ENCODE assay signal across 11 cellular contexts in the genomic region with DNA sequence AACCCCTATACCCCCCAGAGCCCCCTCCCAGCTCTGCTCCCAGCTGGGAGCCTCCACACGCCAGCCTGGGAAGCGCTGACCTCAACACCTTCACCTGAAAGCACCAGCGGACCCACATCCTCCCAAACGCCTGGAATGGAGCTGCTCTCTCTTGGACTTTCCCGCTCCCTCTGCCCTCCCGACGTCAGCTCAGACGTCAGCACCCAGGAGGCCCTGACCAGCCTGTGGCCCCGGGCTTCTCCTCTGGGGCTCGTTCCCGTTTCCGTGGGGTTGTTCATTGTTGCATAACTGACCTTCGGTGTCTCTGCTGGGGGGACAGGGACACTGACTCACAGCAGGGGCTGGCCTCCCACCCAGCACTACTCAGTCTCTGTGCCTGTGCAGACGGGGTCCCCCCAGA. TPM values are rescaled to one million over a fixed set of nuclear protein-coding genes. Genes with fewer than 3 reads are reported as not detected.
DNase-seq lines count a peak whose midpoint lies in the region; ATAC-seq and TF ChIP-seq lines count a peak whose summit lies in the region.
"Had no signal": no experiment of that assay in that cellular context is flagged by ENCODE, and none has a peak within 500 bp of the region (broad histone marks: within the 10 kb centered on the region; RNA-seq: fewer than 3 reads in every experiment).

No MANE protein-coding gene starts in this region.

- ATAC-seq in stimulated activated naive CD8-positive, alpha-beta T cell treated with anti-CD3 and anti-CD28 coated beads, Interleukin-15, amount 100 ng/mL, for 72 hours, result no peak
- ATAC-seq in lung (ENCODE audit: insufficient read depth, low FRiP score) (no peak), GM19397 (IDR thresholded peaks at IDR 0.05; ENCODE audit: unreplicated experiment) (no peak), HG02970 (IDR thresholded peaks at IDR 0.05; ENCODE audit: low FRiP score, unreplicated experiment) (no peak)

- WGBS in lung, 2 donors, result 35 to 65% methylated on average over 14 of the region's 14 CpGs
- WGBS in sigmoid colon, 2 donors, result 69 to 75% methylated on average over 14 of the region's 14 CpGs

- H3K27ac Mint-ChIP-seq in stimulated activated naive CD8-positive, alpha-beta T cell treated with anti-CD3 and anti-CD28 coated beads, Interleukin-15, Interleukin-2, amounts not matched to agents 100 ng/mL and 50 ng/mL, for 24 hours, result peak overlapping the region; percentile 66
- no peak overlapping the region for H3K27ac Mint-ChIP-seq in stimulated activated naive CD8-positive, alpha-beta T cell treated with anti-CD3 and anti-CD28 coated beads, Interleukin-15, amount 100 ng/mL, for 72 hours

- H3K36me3 ChIP-seq in lung (ENCODE audit: control insufficient read depth in 2 of 2, insufficient read depth in 2 of 2, low read length in 2 of 2), result peaks cover 0 to 56% of the 10 kb centered on the region in 2 donors
- H3K36me3 ChIP-seq in sigmoid colon, result peaks cover 0 to 29% (median 14%) of the 10 kb centered on the region in 4 donors

- H3K4me3 ChIP-seq in choroid plexus epithelial cell (ENCODE audit: low read depth, low read length), result no peak overlapping the region
- H3K4me3 ChIP-seq in lung, result no peak overlapping the region
- H3K4me3 ChIP-seq in sigmoid colon, result no peak overlapping the region

- no peak for TF ChIP-seq POLR2A in sigmoid colon (IDR thresholded peaks at IDR 0.05)

- peaks cover 30% of the 10 kb centered on the region for H3K4me1 Mint-ChIP-seq in stimulated activated naive CD8-positive, alpha-beta T cell treated with anti-CD3 and anti-CD28 coated beads, Interleukin-15, Interleukin-2, amounts not matched to agents 100 ng/mL and 50 ng/mL, for 24 hours (ENCODE audit: low read depth)
- H3K4me1 Mint-ChIP-seq in stimulated activated naive CD8-positive, alpha-beta T cell treated with anti-CD3 and anti-CD28 coated beads, Interleukin-15, amount 100 ng/mL, for 72 hours, result peaks cover 25% of the 10 kb centered on the region

- H3K9me3 ChIP-seq in lung (ENCODE audit: control insufficient read depth in 2 of 2, insufficient read depth in 1 of 2, low read length in 1 of 2), result no peaks in the 10 kb centered on the region
- no peaks in the 10 kb centered on the region for H3K9me3 ChIP-seq in sigmoid colon

- H3K9me3 Mint-ChIP-seq in stimulated activated naive CD8-positive, alpha-beta T cell treated with anti-CD3 and anti-CD28 coated beads, Interleukin-15, Interleukin-2, amounts not matched to agents 100 ng/mL and 50 ng/mL, for 24 hours, result no peaks in the 10 kb centered on the region
- H3K9me3 Mint-ChIP-seq in stimulated activated naive CD8-positive, alpha-beta T cell treated with anti-CD3 and anti-CD28 coated beads, Interleukin-15, amount 100 ng/mL, for 72 hours, result no peaks in the 10 kb centered on the region

- intact Hi-C loops in sigmoid colon (cut with DNase I), result loop anchor here (10.0 kb wide), 1 partner anchor 315 kb away; no protein-coding TSS in a partner anchor

- DNase-seq in stimulated activated naive CD8-positive, alpha-beta T cell treated with anti-CD3 and anti-CD28 coated beads, Interleukin-15, amount 100 ng/mL, for 72 hours, result no peak
- DNase-seq in choroid plexus epithelial cell (ENCODE audit: low read depth), result peak; percentile 54
- peak; percentile 56 for DNase-seq in lung (ENCODE audit: low spot score)
- DNase-seq in cerebellar cortex (ENCODE audit: low spot score), result no peak
- DNase-seq in sigmoid colon, result no peak
- DNase-seq: NCI-H774 had no signal

- TF ChIP-seq EP300 in sigmoid colon (IDR thresholded peaks at IDR 0.05), result peak in 2 of 4 donors; percentile 58 to 82

- H3K27me3 Mint-ChIP-seq in stimulated activated naive CD8-positive, alpha-beta T cell treated with anti-CD3 and anti-CD28 coated beads, Interleukin-15, Interleukin-2, amounts not matched to agents 100 ng/mL and 50 ng/mL, for 24 hours, result no peaks in the 10 kb centered on the region
- H3K27me3 Mint-ChIP-seq in stimulated activated naive CD8-positive, alpha-beta T cell treated with anti-CD3 and anti-CD28 coated beads, Interleukin-15, amount 100 ng/mL, for 72 hours, result no peaks in the 10 kb centered on the region
- H3K27me3 Mint-ChIP-seq: activated naive CD8-positive, alpha-beta T cell had no signal

- H3K36me3 Mint-ChIP-seq in stimulated activated naive CD8-positive, alpha-beta T cell treated with anti-CD3 and anti-CD28 coated beads, Interleukin-15, Interleukin-2, amounts not matched to agents 100 ng/mL and 50 ng/mL, for 24 hours (ENCODE audit: low read depth), result peaks cover 26% of the 10 kb centered on the region

- peaks cover 0 to 3% of the 10 kb centered on the region in 2 donors for H3K4me1 ChIP-seq in lung (ENCODE audit: control insufficient read depth in 2 of 2, insufficient read depth in 2 of 2, low read length in 2 of 2)
- H3K4me1 ChIP-seq in sigmoid colon, result peaks cover 0 to 11% (median 3%) of the 10 kb centered on the region in 4 donors

- no peak overlapping the region for H3K27ac ChIP-seq in lung (ENCODE audit: low read depth in 1 of 2, low read length in 1 of 2)
- peak overlapping the region in 2 of 4 donors; percentile 14 to 59 for H3K27ac ChIP-seq in sigmoid colon

- H3K27me3 ChIP-seq in lung (ENCODE audit: control insufficient read depth, insufficient read depth) (no peaks in the 10 kb centered on the region), sigmoid colon (no peaks in the 10 kb centered on the region)

- TF ChIP-seq CTCF in choroid plexus epithelial cell (conservative IDR thresholded peaks at IDR 0.05; ENCODE audit: low read depth, low read length) (no peak), lung (IDR thresholded peaks at IDR 0.05; ENCODE audit: control extremely low read depth, extremely low read depth) (no peak), sigmoid colon (IDR thresholded peaks at IDR 0.05) (no peak)

- peak overlapping the region; percentile 13 for H3K4me3 Mint-ChIP-seq in stimulated activated naive CD8-positive, alpha-beta T cell treated with anti-CD3 and anti-CD28 coated beads, Interleukin-15, Interleukin-2, amounts not matched to agents 100 ng/mL and 50 ng/mL, for 24 hours
- H3K4me3 Mint-ChIP-seq in stimulated activated naive CD8-positive, alpha-beta T cell treated with anti-CD3 and anti-CD28 coated beads, Interleukin-15, amount 100 ng/mL, for 72 hours, result no peak overlapping the region
- H3K4me3 Mint-ChIP-seq: activated naive CD8-positive, alpha-beta T cell had no signal

RNA-seq across cellular contexts. Expression of a gene that starts 35.0 kb away (rescaled TPM):
- total RNA-seq in lung (under 1 TPM; 0.85 to 0.95 TPM), sigmoid colon (not detected)
- polyA plus RNA-seq in lung (1 to 10 TPM in 1 of 2 donors, under 1 TPM in 1; 0.30 to 1.1 TPM), sigmoid colon (under 1 TPM in 1 of 3 donors, not detected in 2; 0.06 TPM)
- total RNA-seq: renal cortical epithelial cell had no signal

RNA-seq across cellular contexts. Expression of a gene that starts 43.5 kb away (rescaled TPM):
- total RNA-seq in lung, result 100 to 1,000 TPM; 320 to 565 TPM
- 100 to 1,000 TPM; 198 to 669 TPM for polyA plus RNA-seq in lung
- 10 to 100 TPM; 20.6 to 24.3 (median 22.3) TPM for total RNA-seq in sigmoid colon
- 10 to 100 TPM in 1 of 3 donors, 1 to 10 TPM in 2; 4.2 to 35.1 (median 7.8) TPM for polyA plus RNA-seq in sigmoid colon

Comparison
In these comparisons a context has a peak if more than half of its experiments do, and no peak if none do; other contexts are left out.
1. DNase-seq: peak in choroid plexus epithelial cell (single experiment) and lung (single experiment); none in stimulated activated naive CD8-positive, alpha-beta T cell treated with anti-CD3 and anti-CD28 coated beads, Interleukin-15, amount 100 ng/mL, for 72 hours (0 of 2), cerebellar cortex (single experiment) and sigmoid colon (single experiment).
2. RNA of a gene that starts 43.5 kb away (total RNA-seq): 320 to 565 TPM in lung; 20.6 to 24.3 TPM in sigmoid colon; every median in the first group is over 10 times any median in the second.